8 cellular contexts compared by ENCODE assay signal in the genomic region with DNA sequence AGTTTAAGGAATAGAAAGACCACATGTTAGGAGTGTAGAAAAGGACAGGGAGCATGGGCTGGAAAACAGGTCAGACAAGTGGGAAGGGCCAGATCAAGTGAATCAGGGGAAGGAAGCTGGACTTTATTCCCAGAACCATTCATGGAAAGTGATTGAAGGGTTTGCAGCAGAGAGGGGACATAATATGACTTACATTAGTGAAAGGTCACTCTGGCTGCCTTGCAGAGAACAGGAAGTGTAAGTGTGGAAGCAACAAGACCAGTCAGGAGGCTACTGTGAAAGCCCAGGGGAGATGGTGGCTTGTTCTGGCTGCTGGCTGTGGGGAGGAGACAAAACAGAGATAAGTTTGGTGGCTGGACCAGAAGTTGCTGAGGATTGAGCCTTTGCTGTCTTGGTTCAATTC.
DNase-seq lines count a peak whose midpoint lies in the region; ATAC-seq, FAIRE-seq and TF ChIP-seq lines count a peak whose summit lies in the region.

No MANE protein-coding gene starts in this region.

- H2AK5ac ChIP-seq in H1 (ENCODE audit: low read depth, low read length) = no peak overlapping the region

- CTCF ChIA-PET in H1 (lab: Charles Lee; ENCODE audit: partially characterized antibody) = interaction anchor here (0.6 to 1.4 kb wide), 4 partner anchors 9 to 195 kb away, joined by 3 to 4 read pairs (median 3); partner anchors contain the start of gene NEMF

- no peak overlapping the region for H3K9ac ChIP-seq in H1 (replicated peaks in 1 of 4; ENCODE audit: extremely low read depth in 1 of 4, low read depth in 3 of 4, low read length in 3 of 4)

- H2BK12ac ChIP-seq in H1 (ENCODE audit: low read depth, low read length) = peak overlapping the region; percentile 39; the same call in 1 of the 2 replicates

- no peak for TF ChIP-seq RAD21 in H1 (IDR thresholded peaks at IDR 0.05 in 1 of 2, conservative IDR thresholded peaks at IDR 0.05 in 1 of 2; ENCODE audit: low read depth in 2 of 2, low read length in 2 of 2)

- no peaks in the 10 kb centered on the region for H3K27me3 ChIP-seq in H1 (replicated peaks in 1 of 4; ENCODE audit: control insufficient read depth in 3 of 4, extremely low read depth in 1 of 4, insufficient read depth in 3 of 4, low read length in 3 of 4)
- no peaks in the 10 kb centered on the region for H3K27me3 ChIP-seq in suprapubic skin

- DNase-seq in DMS53 (lab: John Stamatoyannopoulos, UW) = peak; percentile 31
- no peak for DNase-seq in H1 (ENCODE audit: low read depth in 1 of 2, low spot score in 2 of 2)
- no peak for DNase-seq in suprapubic skin (ENCODE audit: low spot score in 2 of 2)
- no peak for DNase-seq in stimulated activated CD4-positive, alpha-beta T cell treated with anti-CD3 and anti-CD28 coated beads, Interleukin-12 subunit alpha, Interleukin-12 subunit beta, amount 100 ng/mL, for 4 hours
- DNase-seq in activated CD4-positive, alpha-beta T cell treated with anti-CD3 and anti-CD28 coated beads, Interleukin-2, amount 50 U/mL, for 48 hours = no peak
- DNase-seq in stimulated activated CD4-positive, alpha-beta T cell treated with anti-CD3 and anti-CD28 coated beads, Interleukin-4, amount 100 ng/mL, for 24 hours = no peak

- no peak overlapping the region for H4K5ac ChIP-seq in H1 (ENCODE audit: insufficient read length, low read depth, low read length)

- H2BK5ac ChIP-seq in H1 (ENCODE audit: low read depth, low read length) = 0 out of 2 replicates have a peak overlapping the region, but pooled peaks have one; percentile 60

- no peak overlapping the region for H3K4me2 ChIP-seq in H1 (ENCODE audit: insufficient read depth in 1 of 2, low read depth in 2 of 2, low read length in 2 of 2)

- H3K18ac ChIP-seq in H1 (ENCODE audit: extremely low read depth, low read length) = no peak overlapping the region; the same call in 1 of the 2 replicates

- H3K4me3 ChIP-seq in H1 (ENCODE audit: extremely low read depth in 1 of 4, insufficient read depth in 2 of 4, low read depth in 3 of 4, low read length in 4 of 4) (no peak overlapping the region), suprapubic skin (no peak overlapping the region)

- no peak for FAIRE-seq in H1 (lab: Jason Lieb, UNC)

- ATAC-seq in GM19463 (IDR thresholded peaks at IDR 0.05; ENCODE audit: unreplicated experiment) (peak; percentile 78), HG03565 (IDR thresholded peaks at IDR 0.05; ENCODE audit: unreplicated experiment) (peak; percentile 60)

- H3K4me1 ChIP-seq in H1 (replicated peaks in 1 of 4; ENCODE audit: control insufficient read depth in 3 of 4, insufficient read depth in 4 of 4, low read length in 3 of 4) (peaks cover 0 to 4% (median 1%) of the 10 kb centered on the region in 4 experiments; a peak in 2 of 7 replicates), suprapubic skin (peaks cover 41% of the 10 kb centered on the region)

- H3K9me3 ChIP-seq in H1 (ENCODE audit: insufficient read depth in 2 of 2, low read depth in 1 of 2, low read length in 1 of 2) = no peaks in the 10 kb centered on the region; a peak in 1 of 4 replicates
- no peaks in the 10 kb centered on the region for H3K9me3 ChIP-seq in suprapubic skin

- 0 out of 2 replicates have a peak overlapping the region, but pooled peaks have one; percentile 40 for H2BK15ac ChIP-seq in H1 (ENCODE audit: low read length)

- H3K23me2 ChIP-seq in H1 (ENCODE audit: low read depth, low read length) = no peaks in the 10 kb centered on the region

- H3K4ac ChIP-seq in H1 (replicated peaks; ENCODE audit: insufficient read length, low read depth, low read length) = no peak overlapping the region

- no peaks in the 10 kb centered on the region for H3K79me2 ChIP-seq in H1 (ENCODE audit: control insufficient read depth in 1 of 2, insufficient read depth in 2 of 2, low read length in 2 of 2)

- no peaks in the 10 kb centered on the region for H4K20me1 ChIP-seq in H1 (replicated peaks in 1 of 2; ENCODE audit: control insufficient read depth in 1 of 2, insufficient read depth in 2 of 2, low read length in 2 of 2)

- no peak for TF ChIP-seq CTCF in H1 (IDR thresholded peaks at IDR 0.05; ENCODE audit: control extremely low read depth in 1 of 3, insufficient read depth in 1 of 3, low read depth in 1 of 3, low read length in 3 of 3)
- no peak for TF ChIP-seq CTCF in suprapubic skin (IDR thresholded peaks at IDR 0.05)

- no peak overlapping the region for H4K91ac ChIP-seq in H1 (replicated peaks; ENCODE audit: insufficient read length, low read length)

- no peak for TF ChIP-seq POLR2A in H1 (IDR thresholded peaks at IDR 0.05; ENCODE audit: control extremely low read depth in 1 of 2, low read depth in 2 of 2, low read length in 2 of 2)
- TF ChIP-seq POLR2A in suprapubic skin (IDR thresholded peaks at IDR 0.05) = no peak

- H2AFZ ChIP-seq in H1 (ENCODE audit: low read length) = peak overlapping the region; percentile 70; the same call in 1 of the 2 replicates

- no peak for TF ChIP-seq EP300 in H1 (IDR thresholded peaks at IDR 0.05; ENCODE audit: borderline replicate concordance in 1 of 2, low read depth in 2 of 2, low read length in 2 of 2)
- TF ChIP-seq EP300 in suprapubic skin (IDR thresholded peaks at IDR 0.05) = no peak

- no peak overlapping the region for H2BK120ac ChIP-seq in H1 (replicated peaks; ENCODE audit: low read depth, low read length)

- POLR2A ChIA-PET in H1 (lab: Charles Lee; ENCODE audit: partially characterized antibody) = interaction anchor here (0.6 to 1.1 kb wide), 2 partner anchors 10 to 65 kb away, joined by 3 read pairs; no protein-coding TSS in a partner anchor

- no peak overlapping the region for H4K8ac ChIP-seq in H1 (ENCODE audit: extremely low read depth, insufficient read depth, low read length)

- H3K14ac ChIP-seq in H1 (ENCODE audit: insufficient read length) = no peak overlapping the region

- H3K27ac ChIP-seq in H1 (ENCODE audit: low read depth, low read length) = no peak overlapping the region
- peak overlapping the region; percentile 84 for H3K27ac ChIP-seq in suprapubic skin

- H3K79me1 ChIP-seq in H1 (ENCODE audit: low read depth, low read length) = no peaks in the 10 kb centered on the region

- no peak overlapping the region for H3K23ac ChIP-seq in H1 (ENCODE audit: insufficient read length)

- no peak overlapping the region for H3K56ac ChIP-seq in H1 (replicated peaks; ENCODE audit: insufficient read length, low read depth, low read length)

- no peaks in the 10 kb centered on the region for H3K36me3 ChIP-seq in H1 (ENCODE audit: control insufficient read depth in 2 of 4, insufficient read depth in 4 of 4, low read length in 3 of 4)
- H3K36me3 ChIP-seq in suprapubic skin = no peaks in the 10 kb centered on the region

- no peak overlapping the region; the same call in 1 of the 2 replicates for H2BK20ac ChIP-seq in H1 (ENCODE audit: low read length)

TF ChIP-seq in H1, 55 proteins besides CTCF, POLR2A, EP300 and RAD21:
- TF ChIP-seq SRF (IDR thresholded peaks at IDR 0.05; ENCODE audit: low read depth, low read length) = no peak
- TF ChIP-seq KDM1A (IDR thresholded peaks at IDR 0.05; ENCODE audit: borderline replicate concordance, low read length) = no peak
- TF ChIP-seq POU5F1 (IDR thresholded peaks at IDR 0.05; ENCODE audit: low read depth, low read length) = no peak
- TF ChIP-seq BACH1 (IDR thresholded peaks at IDR 0.05; ENCODE audit: low read length) = no peak
